ENCODE assay signal across 9 cellular contexts in the genomic region with DNA sequence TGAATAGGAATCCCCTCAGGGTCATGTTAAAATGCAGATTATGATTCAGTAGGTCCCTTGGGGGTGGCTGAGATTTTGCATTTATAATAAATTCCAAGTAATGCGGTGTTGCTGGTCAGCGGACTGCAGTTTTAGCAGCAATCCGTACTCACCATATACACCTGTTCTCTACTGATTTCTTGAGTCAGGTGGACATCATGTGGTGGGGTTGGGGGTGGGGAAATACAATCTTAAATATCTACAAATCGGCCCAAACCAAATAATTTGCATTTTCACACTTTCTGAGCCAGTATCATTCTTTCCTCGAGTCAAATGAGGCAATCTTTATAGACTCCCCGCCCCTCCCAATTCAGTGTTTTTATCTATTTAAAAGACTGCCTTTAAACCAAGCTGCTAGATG. TPM values are rescaled to one million over a fixed set of nuclear protein-coding genes. Genes with fewer than 3 reads are reported as not detected.
DNase-seq lines count a peak whose midpoint lies in the region; ATAC-seq and TF ChIP-seq lines count a peak whose summit lies in the region.
"Had no signal": no experiment of that assay in that cellular context is flagged by ENCODE, and none has a peak within 500 bp of the region (broad histone marks: within the 10 kb centered on the region; RNA-seq: fewer than 3 reads in every experiment).

No MANE protein-coding gene starts in this region.

- H3K9me2 ChIP-seq in OCI-LY1 (ENCODE audit: low read depth, low read length) = no peaks in the 10 kb centered on the region

- peak; percentile 1 for DNase-seq in GM06990 (ENCODE audit: extremely low read depth, insufficient read length)
- no peak for DNase-seq in endothelial cell (ENCODE audit: low spot score)
- no peak for DNase-seq in NCI-H345 (lab: John Stamatoyannopoulos, UW)
- DNase-seq in nucleus accumbens (lab: John Stamatoyannopoulos, UW) = no peak
- DNase-seq in NCI-H748 (lab: John Stamatoyannopoulos, UW; ENCODE audit: unreplicated experiment) = no peak
- DNase-seq: stimulated activated naive CD4-positive, alpha-beta T cell treated with Interleukin-2 at 50 U/mL for 16 hours had no signal

- no peak for ATAC-seq in GM21528 (IDR thresholded peaks at IDR 0.05; ENCODE audit: low FRiP score, unreplicated experiment)

- H3K4me1 Mint-ChIP-seq in endothelial cell (ENCODE audit: unreplicated experiment) = peaks cover 36% of the 10 kb centered on the region

- no peaks in the 10 kb centered on the region for H4K20me1 ChIP-seq in OCI-LY1 (ENCODE audit: insufficient read depth, low read length)

- TF ChIP-seq CTCF in GM06990 (IDR thresholded peaks at IDR 0.05; ENCODE audit: insufficient read depth, low read length, poor library complexity, severe bottlenecking) (no peak), OCI-LY1 (IDR thresholded peaks at IDR 0.05; ENCODE audit: low read length) (no peak), endothelial cell (IDR thresholded peaks at IDR 0.05; ENCODE audit: unreplicated experiment) (no peak), parathyroid adenoma (IDR thresholded peaks at IDR 0.05) (no peak)

- H2AFZ ChIP-seq in OCI-LY1 (ENCODE audit: low read length) (no peak overlapping the region), parathyroid adenoma (peak overlapping the region; percentile 92)

- no peaks in the 10 kb centered on the region for H3K36me3 Mint-ChIP-seq in endothelial cell (ENCODE audit: low read depth, unreplicated experiment)

- H3K4me2 ChIP-seq in OCI-LY1 (ENCODE audit: low read length) (peak overlapping the region; percentile 77), parathyroid adenoma (ENCODE audit: low read length) (peak overlapping the region; percentile 83)

- H3K27me3 ChIP-seq in GM06990 (replicated peaks; ENCODE audit: control insufficient read depth, insufficient read depth, low read length) (no peaks in the 10 kb centered on the region), OCI-LY1 (ENCODE audit: insufficient read depth, low read length) (no peaks in the 10 kb centered on the region), parathyroid adenoma (ENCODE audit: control insufficient read depth, insufficient read depth, low read length) (no peaks in the 10 kb centered on the region)

- H3K27ac ChIP-seq in OCI-LY1 (ENCODE audit: low read depth, low read length, poor library complexity, severe bottlenecking) = no peak overlapping the region
- no peak overlapping the region for H3K27ac ChIP-seq in parathyroid adenoma

- no peaks in the 10 kb centered on the region for H3K27me3 Mint-ChIP-seq in endothelial cell (ENCODE audit: unreplicated experiment)

- H3K79me2 ChIP-seq in OCI-LY1 (ENCODE audit: insufficient read depth, low read length) (no peaks in the 10 kb centered on the region), parathyroid adenoma (no peaks in the 10 kb centered on the region)

- H3F3A ChIP-seq in OCI-LY1 (ENCODE audit: insufficient read depth, low read length) = no peaks in the 10 kb centered on the region

- peak overlapping the region; percentile 91 for H3K4me3 Mint-ChIP-seq in endothelial cell (ENCODE audit: unreplicated experiment)

- H3K9me3 ChIP-seq in OCI-LY1 (ENCODE audit: low read length) (no peaks in the 10 kb centered on the region), parathyroid adenoma (ENCODE audit: control insufficient read depth, low read length) (no peaks in the 10 kb centered on the region)

- H3K4me1 ChIP-seq in OCI-LY1 (ENCODE audit: insufficient read depth, low read length, severe bottlenecking) = peaks cover 15% of the 10 kb centered on the region
- peaks cover 6% of the 10 kb centered on the region for H3K4me1 ChIP-seq in parathyroid adenoma

- H3K36me3 ChIP-seq in GM06990 (ENCODE audit: control insufficient read depth, insufficient read depth, low read length) (no peaks in the 10 kb centered on the region), OCI-LY1 (ENCODE audit: insufficient read depth, low read length) (no peaks in the 10 kb centered on the region), parathyroid adenoma (ENCODE audit: control insufficient read depth, insufficient read depth, low read length) (no peaks in the 10 kb centered on the region)

- peak overlapping the region; percentile 67; the same call in 1 of the 2 replicates for H3K9ac ChIP-seq in OCI-LY1 (ENCODE audit: low read length)
- H3K9ac ChIP-seq in parathyroid adenoma = no peak overlapping the region

- peak overlapping the region; percentile 93 for H3K27ac Mint-ChIP-seq in endothelial cell (ENCODE audit: unreplicated experiment)

- H3K9me3 Mint-ChIP-seq in endothelial cell (ENCODE audit: unreplicated experiment) = no peaks in the 10 kb centered on the region

- peak overlapping the region; percentile 74 for H3K4me3 ChIP-seq in GM06990 (replicated peaks; ENCODE audit: low read depth, low read length)
- peak overlapping the region; percentile 94 for H3K4me3 ChIP-seq in OCI-LY1 (ENCODE audit: low read depth, low read length, poor library complexity, severe bottlenecking)
- peak overlapping the region; percentile 83 for H3K4me3 ChIP-seq in parathyroid adenoma (ENCODE audit: low read depth, low read length)

RNA-seq across cellular contexts. Expression of a gene that starts 0.9 kb away (rescaled TPM):
- total RNA-seq in endothelial cell (ENCODE audit: unreplicated experiment) = 39.3 TPM
